17 cellular contexts compared by ENCODE assay signal in the genomic region with DNA sequence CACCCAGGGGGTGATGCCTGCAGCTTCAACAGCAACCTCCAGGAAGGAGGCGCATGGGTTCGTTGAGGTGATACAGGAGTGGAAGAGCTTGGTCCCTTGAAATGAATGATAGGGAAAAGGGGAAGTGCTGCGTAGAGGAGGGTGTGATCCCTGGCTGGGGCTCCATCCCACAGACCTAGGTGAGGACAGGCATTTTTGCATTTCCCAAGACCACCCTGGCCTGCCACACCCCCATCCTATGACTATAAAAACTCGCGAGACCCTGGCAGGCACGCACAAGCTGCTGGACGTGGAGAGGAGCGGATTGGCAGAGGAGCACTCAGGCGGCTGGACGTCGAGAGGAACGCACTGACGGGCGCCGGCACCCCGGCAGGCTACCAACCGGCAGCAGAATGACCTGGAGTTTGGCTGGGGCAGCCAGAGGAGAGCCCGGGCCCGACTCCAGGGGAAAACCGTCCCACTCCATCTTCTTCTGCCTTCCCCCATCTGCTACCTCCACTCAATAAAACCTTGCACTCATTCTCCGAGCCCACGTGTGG.
"Had no signal": no experiment of that assay in that cellular context is flagged by ENCODE, and none has a peak within 500 bp of the region (broad histone marks: within the 10 kb centered on the region; RNA-seq: fewer than 3 reads in every experiment).

No MANE protein-coding gene starts in this region.

- H3K9me3 Mint-ChIP-seq: activated T-cell treated with anti-CD3 and anti-CD28 coated beads, Interleukin-2, amount 50 U/mL, for 24 hours had no signal

- H3K36me3 Mint-ChIP-seq: activated CD8-positive, alpha-beta memory T cell treated with anti-CD3 and anti-CD28 coated beads, Interleukin-2, amount 10 ng/mL, durations not matched to agents 7 days and 5 days; activated naive CD8-positive, alpha-beta T cell had no signal

- H3K4me3 ChIP-seq: dorsolateral prefrontal cortex, lung, prostate gland, spleen had no signal

- H3K27ac Mint-ChIP-seq: activated CD8-positive, alpha-beta memory T cell treated with anti-CD3 and anti-CD28 coated beads, Interleukin-2, amount 10 ng/mL, durations not matched to agents 7 days and 5 days; activated naive CD8-positive, alpha-beta T cell; activated T-cell treated with anti-CD3 and anti-CD28 coated beads, Interleukin-2, amount 50 U/mL, for 24 hours had no signal

- H3K27me3 Mint-ChIP-seq: activated CD8-positive, alpha-beta memory T cell treated with anti-CD3 and anti-CD28 coated beads, Interleukin-2, amount 10 ng/mL, durations not matched to agents 7 days and 5 days; activated naive CD8-positive, alpha-beta T cell; activated T-cell treated with anti-CD3 and anti-CD28 coated beads, Interleukin-2, amount 50 U/mL, for 24 hours had no signal

- H3K4me3 Mint-ChIP-seq: activated CD8-positive, alpha-beta memory T cell treated with anti-CD3 and anti-CD28 coated beads, Interleukin-2, amount 10 ng/mL, durations not matched to agents 7 days and 5 days; activated naive CD8-positive, alpha-beta T cell; activated T-cell treated with anti-CD3 and anti-CD28 coated beads, Interleukin-2, amount 50 U/mL, for 24 hours had no signal

- H3K27ac ChIP-seq: prostate gland had no signal

- H3K4me1 ChIP-seq: prostate gland had no signal

- H3K27me3 ChIP-seq: dorsolateral prefrontal cortex, spleen had no signal

- H3K9me3 ChIP-seq: prostate gland, spleen had no signal

- ATAC-seq: activated CD8-positive, alpha-beta memory T cell treated with anti-CD3 and anti-CD28 coated beads, Interleukin-2, amount 10 ng/mL, durations not matched to agents 7 days and 5 days; esophagus mucosa; sciatic nerve had no signal

- DNase-seq: activated CD4-positive, alpha-beta T cell treated with anti-CD3 and anti-CD28 coated beads, Interleukin-2, amount 50 U/mL, for 4 hours; activated CD8-positive, alpha-beta memory T cell treated with anti-CD3 and anti-CD28 coated beads, Interleukin-2, amount 10 ng/mL, durations not matched to agents 7 days and 5 days; activated effector memory CD4-positive, alpha-beta T cell treated with anti-CD3 and anti-CD28 coated beads, Interleukin-2, amount 50 U/mL, for 16 hours; activated T-cell treated with anti-CD3 and anti-CD28 coated beads, Interleukin-2, amount 50 U/mL, for 24 hours; amygdala; midbrain; occipital lobe; spleen; stimulated activated CD4-positive, alpha-beta T cell treated with anti-CD3 and anti-CD28 coated beads, Interleukin-2, amount 100 ng/mL, for 24 hours; stimulated activated naive CD4-positive, alpha-beta T cell; trophoblast cell had no signal

- H3K36me3 ChIP-seq: prostate gland, spleen had no signal
